In the genomic region with DNA sequence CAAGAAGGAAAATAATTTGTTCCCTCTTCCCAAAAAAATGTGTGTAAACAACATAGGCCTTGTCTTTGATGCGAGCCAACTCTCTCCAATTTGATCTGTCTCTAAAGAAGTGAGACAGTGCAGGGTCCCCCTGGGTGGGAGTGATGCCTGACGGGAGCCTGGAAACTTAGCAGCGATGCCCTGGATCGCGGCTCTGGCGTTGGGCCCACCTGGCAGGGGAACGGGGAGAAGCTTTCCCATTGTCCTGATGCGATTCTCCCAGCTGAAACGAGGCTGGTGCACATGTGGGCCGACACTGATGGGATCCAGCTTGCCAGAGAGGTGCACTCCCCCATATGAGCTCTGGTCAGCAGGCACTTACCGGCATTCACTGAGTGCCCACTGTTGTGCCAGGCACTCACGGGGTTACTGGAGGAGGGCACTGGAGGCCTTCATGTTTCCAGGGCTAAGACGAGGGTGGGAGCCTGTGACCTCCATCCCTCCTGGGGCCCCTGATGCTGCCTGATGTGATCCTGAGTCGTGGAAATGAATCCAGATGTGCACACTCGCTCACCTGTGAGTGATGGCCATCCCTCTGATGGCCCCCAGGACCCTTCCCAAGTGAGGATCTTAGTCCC, we compare ENCODE assay signal across 14 cellular contexts.
A peak's percentile ranks its signal among the peaks of the same experiment; 100 is the strongest.
DNase-seq lines count a peak whose midpoint lies in the region; ATAC-seq and TF ChIP-seq lines count a peak whose summit lies in the region.
"Had no signal": no experiment of that assay in that cellular context is flagged by ENCODE, and none has a peak within 500 bp of the region (broad histone marks: within the 10 kb centered on the region; RNA-seq: fewer than 3 reads in every experiment).

No MANE protein-coding gene starts in this region.

- H3K27me3 ChIP-seq in aorta (ENCODE audit: control insufficient read depth in 1 of 2, insufficient read depth in 2 of 2, low read length in 1 of 2): no peaks in the 10 kb centered on the region

- H3K27ac ChIP-seq in aorta (ENCODE audit: low read depth in 1 of 2, low read length in 2 of 2): no peak overlapping the region
- H3K27ac ChIP-seq: 22Rv1 had no signal

- no peaks in the 10 kb centered on the region for H3K4me1 ChIP-seq in aorta (ENCODE audit: control insufficient read depth in 1 of 2, insufficient read depth in 2 of 2, low read length in 2 of 2)

- no peak overlapping the region for H3K4me3 ChIP-seq in aorta (ENCODE audit: low read length in 2 of 2)

- peaks cover 10% of the 10 kb centered on the region for H3K4me1 Mint-ChIP-seq in chondrocyte (ENCODE audit: low read depth)
- peaks cover 9% of the 10 kb centered on the region for H3K4me1 Mint-ChIP-seq in activated CD8-positive, alpha-beta memory T cell treated with anti-CD3 and anti-CD28 coated beads, Interleukin-2, amount 10 ng/mL, durations not matched to agents 7 days and 5 days

- H3K27me3 Mint-ChIP-seq in chondrocyte (ENCODE audit: low read depth): peaks cover 3% of the 10 kb centered on the region
- H3K27me3 Mint-ChIP-seq in activated CD8-positive, alpha-beta memory T cell treated with anti-CD3 and anti-CD28 coated beads, Interleukin-2, amount 10 ng/mL, durations not matched to agents 7 days and 5 days: no peaks in the 10 kb centered on the region

- no peaks in the 10 kb centered on the region for H3K36me3 Mint-ChIP-seq in chondrocyte (ENCODE audit: low read depth)
- no peaks in the 10 kb centered on the region for H3K36me3 Mint-ChIP-seq in activated CD8-positive, alpha-beta memory T cell treated with anti-CD3 and anti-CD28 coated beads, Interleukin-2, amount 10 ng/mL, durations not matched to agents 7 days and 5 days
- H3K36me3 Mint-ChIP-seq: CD8-positive, alpha-beta memory T cell had no signal

- no peaks in the 10 kb centered on the region for H3K9me3 ChIP-seq in aorta (ENCODE audit: control insufficient read depth, low read length)
- H3K9me3 ChIP-seq: Caco-2 had no signal

- no peak overlapping the region for H3K27ac Mint-ChIP-seq in chondrocyte (ENCODE audit: unreplicated experiment)
- no peak overlapping the region for H3K27ac Mint-ChIP-seq in activated CD8-positive, alpha-beta memory T cell treated with anti-CD3 and anti-CD28 coated beads, Interleukin-2, amount 10 ng/mL, durations not matched to agents 7 days and 5 days

- no peaks in the 10 kb centered on the region for H3K9me3 Mint-ChIP-seq in chondrocyte (ENCODE audit: low read depth)
- H3K9me3 Mint-ChIP-seq in activated CD8-positive, alpha-beta memory T cell treated with anti-CD3 and anti-CD28 coated beads, Interleukin-2, amount 10 ng/mL, durations not matched to agents 7 days and 5 days (ENCODE audit: low read depth): no peaks in the 10 kb centered on the region
- H3K9me3 Mint-ChIP-seq: CD8-positive, alpha-beta memory T cell; H9 had no signal

- intact Hi-C loops in sciatic nerve (cut with DNase I) (no loop called here), aorta (cut with DNase I) (no loop called here)

- TF ChIP-seq CTCF in chondrocyte (IDR thresholded peaks at IDR 0.05): no peak

- DNase-seq in activated effector memory CD4-positive, alpha-beta T cell treated with anti-CD3 and anti-CD28 coated beads, Interleukin-2, amount 50 U/mL, for 16 hours: peak; percentile 34
- no peak for DNase-seq in activated effector memory CD4-positive, alpha-beta T cell treated with Interleukin-2 at 50 U/mL for 16 hours
- peak; percentile 60 for DNase-seq in chondrocyte (ENCODE audit: low spot score)
- peak; percentile 47 for DNase-seq in sciatic nerve (ENCODE audit: low spot score)
- DNase-seq in aorta: peak; percentile 24 to 49
- DNase-seq in activated CD8-positive, alpha-beta memory T cell treated with anti-CD3 and anti-CD28 coated beads, Interleukin-2, amount 10 ng/mL, durations not matched to agents 7 days and 5 days: no peak
- DNase-seq in ecto neural progenitor cell (ENCODE audit: low spot score): no peak
- DNase-seq: CD8-positive, alpha-beta memory T cell; DND-41; GDM1; GOT3; H9 had no signal

- H3K4me3 Mint-ChIP-seq in chondrocyte (ENCODE audit: unreplicated experiment): no peak overlapping the region
- no peak overlapping the region for H3K4me3 Mint-ChIP-seq in activated CD8-positive, alpha-beta memory T cell treated with anti-CD3 and anti-CD28 coated beads, Interleukin-2, amount 10 ng/mL, durations not matched to agents 7 days and 5 days
- H3K4me3 Mint-ChIP-seq: CD8-positive, alpha-beta memory T cell; H9 had no signal

- ATAC-seq in sciatic nerve (no peak), aorta (ENCODE audit: low FRiP score) (no peak)
- ATAC-seq in activated CD8-positive, alpha-beta memory T cell treated with anti-CD3 and anti-CD28 coated beads, Interleukin-2, amount 10 ng/mL, durations not matched to agents 7 days and 5 days: no peak

- CTCF ChIA-PET in activated CD8-positive, alpha-beta memory T cell treated with anti-CD3 and anti-CD28 coated beads, Interleukin-2, amount 10 ng/mL, durations not matched to agents 7 days and 5 days (lab: Charles Lee): interaction anchor here (6.2 kb wide), 1 partner anchor 268 kb away, joined by 155 read pairs; no protein-coding TSS in a partner anchor

- H3K36me3 ChIP-seq in aorta (ENCODE audit: control insufficient read depth in 1 of 2, insufficient read depth in 2 of 2, low read length in 1 of 2): no peaks in the 10 kb centered on the region

- WGBS in aorta, 2 donors: 87 to 91% methylated on average over 15 of the region's 15 CpGs

Comparison
In these comparisons a context has a peak if more than half of its experiments do, and no peak if none do; other contexts are left out.
1. DNase-seq: peak in activated effector memory CD4-positive, alpha-beta T cell treated with anti-CD3 and anti-CD28 coated beads, Interleukin-2, amount 50 U/mL, for 16 hours (single experiment), chondrocyte (single experiment), sciatic nerve (single experiment) and aorta (2 of 2); none in activated effector memory CD4-positive, alpha-beta T cell treated with Interleukin-2 at 50 U/mL for 16 hours (single experiment), activated CD8-positive, alpha-beta memory T cell treated with anti-CD3 and anti-CD28 coated beads, Interleukin-2, amount 10 ng/mL, durations not matched to agents 7 days and 5 days (single experiment) and ecto neural progenitor cell (single experiment).